ENCODE assay signal across 20 cellular contexts in the genomic region with DNA sequence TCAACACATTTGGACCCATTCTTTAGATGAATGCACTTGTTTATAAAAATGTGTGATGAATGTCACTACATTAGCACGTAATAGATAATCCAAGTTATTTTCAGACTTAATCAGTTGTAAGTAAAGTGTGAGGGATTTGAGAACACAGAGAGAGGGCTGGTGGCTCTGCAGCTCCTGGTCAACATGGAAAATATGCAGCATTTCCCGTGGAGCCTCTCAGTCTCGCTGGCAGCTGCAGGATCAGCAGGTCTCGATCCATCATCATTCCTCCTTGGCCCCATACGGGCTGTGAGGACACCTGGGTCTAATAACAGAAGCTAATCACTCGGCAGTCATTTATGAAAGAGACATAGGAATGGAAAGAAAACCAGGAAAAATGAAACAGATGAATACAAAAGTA.
"Had no signal": no experiment of that assay in that cellular context is flagged by ENCODE, and none has a peak within 500 bp of the region (broad histone marks: within the 10 kb centered on the region; RNA-seq: fewer than 3 reads in every experiment).

No MANE protein-coding gene starts in this region.

- H3K4me3 ChIP-seq: K562 had no signal

- H3K27ac ChIP-seq: HL-60, KMS-11 had no signal

- DNase-seq: Kasumi-1, MM.1S, NCI-H1092 treated with DMSO at 0.1 percent for 48 hours, NCI-H1436 treated with DMSO at 0.1 percent for 48 hours, NCI-H187, NCI-H2029, NCI-H2081 treated with DMSO at 0.1 percent for 48 hours, NCI-H2171, NCI-H226, NCI-H446, NCI-H510A, NCI-H524 treated with DMSO at 0.1 percent for 48 hours, NCI-H82, RPMI8226, SHP77, SK-N-SH, SW 1271 had no signal

- ATAC-seq: K562 had no signal

- H3K9me3 ChIP-seq: SK-N-SH had no signal
